Comparison of ENCODE assay signal across 15 cellular contexts in genomic region chr7:77542399-77542798, GRCh38. TPM values are rescaled to one million over a fixed set of nuclear protein-coding genes. Genes with fewer than 3 reads are reported as not detected.
DNase-seq lines count a peak whose midpoint lies in the region; ATAC-seq and TF ChIP-seq lines count a peak whose summit lies in the region.
"Had no signal": no experiment of that assay in that cellular context is flagged by ENCODE, and none has a peak within 500 bp of the region (broad histone marks: within the 10 kb centered on the region; RNA-seq: fewer than 3 reads in every experiment).

No MANE protein-coding gene starts in this region.

- no peak for TF ChIP-seq CTCF in fibroblast of mammary gland (conservative IDR thresholded peaks at IDR 0.05; ENCODE audit: control insufficient read depth, insufficient read depth, low read depth, low read length)
- no peak for TF ChIP-seq CTCF in nephron progenitor cell (IDR thresholded peaks at IDR 0.05)

- no peak overlapping the region for H3K4me3 ChIP-seq in fibroblast of mammary gland (ENCODE audit: control insufficient read depth, low read depth, low read length)
- H3K4me3 ChIP-seq: heart right ventricle, lower lobe of right lung, MG63 had no signal

- POLR2A ChIA-PET in T-cell (lab: Charles Lee) = no interaction called here

- H3K4me1 Mint-ChIP-seq in activated T-cell treated with anti-CD3 and anti-CD28 coated beads, Interleukin-2, amount 50 U/mL, for 72 hours (ENCODE audit: low read depth) = peaks cover 51% of the 10 kb centered on the region
- H3K4me1 Mint-ChIP-seq in T-cell (peaks cover 43 to 61% (median 56%) of the 10 kb centered on the region in 3 donors), nephron progenitor cell (peaks cover 42% of the 10 kb centered on the region)
- peaks cover 36% of the 10 kb centered on the region for H3K4me1 Mint-ChIP-seq in stimulated activated effector memory CD8-positive, alpha-beta T cell treated with anti-CD3 and anti-CD28 coated beads, Interleukin-12 subunit alpha, Interleukin-12 subunit beta, amount 100 ng/mL, for 72 hours

- DNase-seq in activated T-cell treated with anti-CD3 and anti-CD28 coated beads, Interleukin-2, amount 50 U/mL, for 72 hours = no peak
- DNase-seq in activated T-cell treated with anti-CD3 and anti-CD28 coated beads, Interleukin-2, amount 50 U/mL, for 1 hour = no peak
- DNase-seq in T-cell (no peak), fibroblast of mammary gland (ENCODE audit: low read depth) (peak; percentile 50), nephron progenitor cell (no peak)
- no peak for DNase-seq in stimulated activated effector memory CD8-positive, alpha-beta T cell treated with anti-CD3 and anti-CD28 coated beads, Interleukin-12 subunit alpha, Interleukin-12 subunit beta, amount 100 ng/mL, for 72 hours (ENCODE audit: low spot score in 2 of 2)
- DNase-seq: DMS79 treated with DMSO at 0.1 percent for 48 hours; effector CD4-positive, alpha-beta T cell; heart right ventricle; lower lobe of right lung; MG63; NCI-H2227 treated with DMSO at 0.1 percent for 48 hours; T-helper 9 cell had no signal

- H3K4me3 Mint-ChIP-seq in activated T-cell treated with anti-CD3 and anti-CD28 coated beads, Interleukin-2, amount 50 U/mL, for 72 hours = no peak overlapping the region
- H3K4me3 Mint-ChIP-seq in T-cell (no peak overlapping the region), nephron progenitor cell (no peak overlapping the region)
- no peak overlapping the region for H3K4me3 Mint-ChIP-seq in stimulated activated effector memory CD8-positive, alpha-beta T cell treated with anti-CD3 and anti-CD28 coated beads, Interleukin-12 subunit alpha, Interleukin-12 subunit beta, amount 100 ng/mL, for 72 hours

- H3K27ac Mint-ChIP-seq in activated T-cell treated with anti-CD3 and anti-CD28 coated beads, Interleukin-2, amount 50 U/mL, for 72 hours = no peak overlapping the region
- peak overlapping the region; percentile 37 to 46 for H3K27ac Mint-ChIP-seq in T-cell
- peak overlapping the region; percentile 0 for H3K27ac Mint-ChIP-seq in stimulated activated effector memory CD8-positive, alpha-beta T cell treated with anti-CD3 and anti-CD28 coated beads, Interleukin-12 subunit alpha, Interleukin-12 subunit beta, amount 100 ng/mL, for 72 hours
- H3K27ac Mint-ChIP-seq in nephron progenitor cell = no peak overlapping the region

- no peaks in the 10 kb centered on the region for H3K27me3 Mint-ChIP-seq in activated T-cell treated with anti-CD3 and anti-CD28 coated beads, Interleukin-2, amount 50 U/mL, for 72 hours (ENCODE audit: low read depth)
- no peaks in the 10 kb centered on the region for H3K27me3 Mint-ChIP-seq in T-cell
- no peaks in the 10 kb centered on the region for H3K27me3 Mint-ChIP-seq in nephron progenitor cell (ENCODE audit: low read depth, poor library complexity)

- CTCF ChIA-PET in T-cell (lab: Charles Lee) = interaction anchor here in 1 of 2 donors (1.7 kb wide), 1 partner anchor 14 kb away, joined by 5 read pairs; no protein-coding TSS in a partner anchor

- ATAC-seq in activated T-cell treated with anti-CD3 and anti-CD28 coated beads, Interleukin-2, amount 50 U/mL, for 72 hours (replicated peaks in 1 of 2) = peak; percentile 59 to 60
- ATAC-seq in T-cell (replicated peaks in 1 of 4) (no peak), GM21528 (IDR thresholded peaks at IDR 0.05; ENCODE audit: low FRiP score, unreplicated experiment) (no peak), GM21576 (IDR thresholded peaks at IDR 0.05; ENCODE audit: unreplicated experiment) (no peak)
- ATAC-seq in stimulated activated effector memory CD8-positive, alpha-beta T cell treated with anti-CD3 and anti-CD28 coated beads, Interleukin-12 subunit alpha, Interleukin-12 subunit beta, amount 100 ng/mL, for 72 hours = peak; percentile 64
- ATAC-seq: heart right ventricle, lower lobe of right lung had no signal

- no peaks in the 10 kb centered on the region for H3K9me3 Mint-ChIP-seq in activated T-cell treated with anti-CD3 and anti-CD28 coated beads, Interleukin-2, amount 50 U/mL, for 72 hours
- H3K9me3 Mint-ChIP-seq in T-cell (no peaks in the 10 kb centered on the region), nephron progenitor cell (no peaks in the 10 kb centered on the region)
- H3K9me3 Mint-ChIP-seq in stimulated activated effector memory CD8-positive, alpha-beta T cell treated with anti-CD3 and anti-CD28 coated beads, Interleukin-12 subunit alpha, Interleukin-12 subunit beta, amount 100 ng/mL, for 72 hours = no peaks in the 10 kb centered on the region

- no peaks in the 10 kb centered on the region for H3K36me3 Mint-ChIP-seq in activated T-cell treated with anti-CD3 and anti-CD28 coated beads, Interleukin-2, amount 50 U/mL, for 72 hours (ENCODE audit: insufficient read depth in 2 of 2)
- H3K36me3 Mint-ChIP-seq in T-cell (no peaks in the 10 kb centered on the region), nephron progenitor cell (ENCODE audit: low read depth) (peaks cover 34% of the 10 kb centered on the region)
- H3K36me3 Mint-ChIP-seq in stimulated activated effector memory CD8-positive, alpha-beta T cell treated with anti-CD3 and anti-CD28 coated beads, Interleukin-12 subunit alpha, Interleukin-12 subunit beta, amount 100 ng/mL, for 72 hours = no peaks in the 10 kb centered on the region

RNA-seq across cellular contexts. Expression of gene PTPN12, which starts 5.3 kb away (rescaled TPM):
- total RNA-seq in activated T-cell treated with anti-CD3 and anti-CD28 coated beads, Interleukin-2, amount 50 U/mL, for 72 hours = 10 to 100 TPM; 10.5 to 11.1 TPM
- total RNA-seq in T-cell = 10 to 100 TPM; 20.0 to 25.0 (median 21.4) TPM

Comparison
In these comparisons a context has a peak if more than half of its experiments do, and no peak if none do; other contexts are left out.
1. ATAC-seq: peak in activated T-cell treated with anti-CD3 and anti-CD28 coated beads, Interleukin-2, amount 50 U/mL, for 72 hours (2 of 2) and stimulated activated effector memory CD8-positive, alpha-beta T cell treated with anti-CD3 and anti-CD28 coated beads, Interleukin-12 subunit alpha, Interleukin-12 subunit beta, amount 100 ng/mL, for 72 hours (single experiment); none in T-cell (0 of 4), GM21528 (single experiment) and GM21576 (single experiment).
2. H3K27ac Mint-ChIP-seq: peak in T-cell (2 of 2) and stimulated activated effector memory CD8-positive, alpha-beta T cell treated with anti-CD3 and anti-CD28 coated beads, Interleukin-12 subunit alpha, Interleukin-12 subunit beta, amount 100 ng/mL, for 72 hours (single experiment); none in activated T-cell treated with anti-CD3 and anti-CD28 coated beads, Interleukin-2, amount 50 U/mL, for 72 hours (single experiment) and nephron progenitor cell (single experiment).